ENCODE assay signal across 31 cellular contexts in the genomic region with DNA sequence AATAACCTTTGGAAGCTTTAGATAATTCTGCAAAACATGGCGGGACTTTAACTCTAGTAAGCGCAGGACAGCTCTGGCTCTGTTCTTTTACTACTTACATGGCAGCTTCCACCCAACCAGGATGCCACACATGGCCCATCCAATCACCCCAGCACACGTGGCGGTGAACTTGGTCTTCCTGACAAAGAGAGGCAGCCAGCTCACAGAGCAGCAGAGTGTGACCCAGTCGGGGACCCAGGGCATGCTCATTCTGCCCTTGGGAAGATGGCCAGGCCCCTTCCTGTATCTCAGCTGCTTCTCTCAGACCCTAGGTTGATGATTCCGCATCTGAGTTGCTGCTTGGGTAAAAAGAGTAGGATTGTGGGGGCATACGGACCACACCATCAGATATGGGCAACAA.
"Had no signal": no experiment of that assay in that cellular context is flagged by ENCODE, and none has a peak within 500 bp of the region (broad histone marks: within the 10 kb centered on the region; RNA-seq: fewer than 3 reads in every experiment).

No MANE protein-coding gene starts in this region.

- DNase-seq: activated B cell treated with CpG ODN at 0.5 μM for 24 hours; activated CD4-positive, alpha-beta memory T cell treated with anti-CD3 and anti-CD28 coated beads for 36 hours; activated CD4-positive, alpha-beta T cell treated with anti-CD3 and anti-CD28 coated beads, Interleukin-2, amount 10 ng/mL, durations not matched to agents 24 days and 14 days; activated CD8-positive, alpha-beta memory T cell treated with anti-CD3 and anti-CD28 coated beads, Interleukin-2, amount 10 ng/mL, durations not matched to agents 7 days and 5 days; activated CD8-positive, alpha-beta memory T cell treated with anti-CD3 and anti-CD28 coated beads, Interleukin-2, amount 50 U/mL, for 4 hours; activated CD8-positive, alpha-beta T cell treated with anti-CD3 and anti-CD28 coated beads, Interleukin-2, amount 10 ng/mL, durations not matched to agents 7 days and 5 days; activated effector memory CD4-positive, alpha-beta T cell treated with anti-CD3 and anti-CD28 coated beads, Interleukin-2, amount 50 U/mL, for 16 hours; activated naive CD4-positive, alpha-beta T cell treated with anti-CD3 and anti-CD28 coated beads for 36 hours; activated naive CD8-positive, alpha-beta T cell treated with anti-CD3 and anti-CD28 coated beads for 36 hours; activated naive CD8-positive, alpha-beta T cell treated with anti-CD3 and anti-CD28 coated beads, Interleukin-2, amount 50 U/mL, for 24 hours; activated T-cell treated with anti-CD3 and anti-CD28 coated beads, Interleukin-2, amount 50 U/mL, for 1 hour; activated T-cell treated with anti-CD3 and anti-CD28 coated beads, Interleukin-2, amount 50 U/mL, for 48 hours; adrenal gland; amygdala; aorta; body of pancreas; central memory CD4-positive, alpha-beta T cell; cerebellar nuclear complex; colonic mucosa; effector memory CD4-positive, alpha-beta T cell; endodermal cell; erythroblast; foreskin keratinocyte; gastrocnemius medialis; T-helper 1 cell; T-helper 17 cell; T1000; WERI-Rb-1 had no signal

- H3K36me3 ChIP-seq: adrenal gland, cardiac muscle cell, colonic mucosa, esophagus muscularis mucosa, gastrocnemius medialis, WERI-Rb-1 had no signal

- H3K9me3 ChIP-seq: adrenal gland, body of pancreas, colonic mucosa had no signal

- H3K27me3 ChIP-seq: body of pancreas, colonic mucosa, esophagus muscularis mucosa had no signal

- H3K27ac ChIP-seq: adrenal gland, body of pancreas, cardiac muscle cell, colonic mucosa, esophagus muscularis mucosa, foreskin keratinocyte, gastrocnemius medialis, WERI-Rb-1 had no signal

- H3K4me1 ChIP-seq: adrenal gland, body of pancreas, colonic mucosa, foreskin keratinocyte, gastrocnemius medialis had no signal

- H3K4me3 ChIP-seq: adrenal gland, body of pancreas, cardiac muscle cell, colonic mucosa, esophagus muscularis mucosa, gastrocnemius medialis had no signal

- ATAC-seq: activated CD4-positive, CD25-positive, alpha-beta regulatory T cell treated with anti-CD3 and anti-CD28 coated beads, Interleukin-2, amount 50 U/mL, for 24 hours; activated CD8-positive, alpha-beta memory T cell treated with anti-CD3 and anti-CD28 coated beads, Interleukin-2, amount 10 ng/mL, durations not matched to agents 7 days and 5 days; activated CD8-positive, alpha-beta T cell treated with anti-CD3 and anti-CD28 coated beads, Interleukin-2, amount 10 ng/mL, durations not matched to agents 7 days and 5 days; activated naive CD8-positive, alpha-beta T cell treated with anti-CD3 and anti-CD28 coated beads, Interleukin-2, amount 50 U/mL, for 24 hours; body of pancreas; foreskin keratinocyte; gastrocnemius medialis; T-helper 17 cell had no signal
